In genomic region chr3:170346481-170347125, GRCh38 we compare ENCODE assay signal across 13 cellular contexts. TPM values are rescaled to one million over a fixed set of nuclear protein-coding genes. Genes with fewer than 3 reads are reported as not detected.
DNase-seq lines count a peak whose midpoint lies in the region; ATAC-seq and TF ChIP-seq lines count a peak whose summit lies in the region.
"Had no signal": no experiment of that assay in that cellular context is flagged by ENCODE, and none has a peak within 500 bp of the region (broad histone marks: within the 10 kb centered on the region; RNA-seq: fewer than 3 reads in every experiment).

No MANE protein-coding gene starts in this region.

- H3K27ac ChIP-seq in RWPE2 (ENCODE audit: poor library complexity, severe bottlenecking) = no peak overlapping the region
- H3K27ac ChIP-seq: stomach had no signal

- ATAC-seq in HG02763 (IDR thresholded peaks at IDR 0.05; ENCODE audit: unreplicated experiment) = peak; percentile 39
- peak; percentile 85; the same call in 2 of the 3 replicates for ATAC-seq in RWPE2 (ENCODE audit: low read depth)
- no peak for ATAC-seq in GM21381 (IDR thresholded peaks at IDR 0.05; ENCODE audit: unreplicated experiment)
- ATAC-seq in left cardiac atrium = no peak
- ATAC-seq: HCT116 had no signal

- H3K4me1 ChIP-seq in RWPE2 (ENCODE audit: insufficient read depth, poor library complexity, severe bottlenecking) = peaks cover 6% of the 10 kb centered on the region
- H3K4me1 ChIP-seq: stomach had no signal

- no peaks in the 10 kb centered on the region for H3K9me3 ChIP-seq in RWPE2 (ENCODE audit: severe bottlenecking)
- H3K9me3 ChIP-seq: stomach had no signal

- DNase-seq in GM03348 (ENCODE audit: low spot score) = peak; percentile 47
- no peak for DNase-seq in RWPE2 (ENCODE audit: low spot score)
- peak; percentile 11 for DNase-seq in left kidney (ENCODE audit: low read depth, low spot score)
- no peak for DNase-seq in DMS153 treated with DMSO at 0.1 percent for 48 hours (lab: John Stamatoyannopoulos, UW; ENCODE audit: unreplicated experiment)
- no peak for DNase-seq in left cardiac atrium
- no peak for DNase-seq in NCI-H510A (lab: John Stamatoyannopoulos, UW)
- DNase-seq: activated naive CD4-positive, alpha-beta T cell treated with anti-CD3 and anti-CD28 coated beads, Interleukin-2, amount 50 U/mL, for 16 hours; posterior cingulate gyrus; stimulated activated CD4-positive, alpha-beta T cell treated with anti-CD3 and anti-CD28 coated beads, Interleukin-2, amount 100 ng/mL, for 48 hours; stomach had no signal

- no peak for TF ChIP-seq CTCF in RWPE2 (IDR thresholded peaks at IDR 0.05; ENCODE audit: poor library complexity, severe bottlenecking)

- no peaks in the 10 kb centered on the region for H3K36me3 ChIP-seq in RWPE2 (ENCODE audit: low read depth)
- H3K36me3 ChIP-seq: stomach had no signal

- intact Hi-C loops in left cardiac atrium (cut with DNase I) = no loop called here

- no peak overlapping the region for H3K4me3 ChIP-seq in RWPE2 (ENCODE audit: severe bottlenecking)
- H3K4me3 ChIP-seq: stomach had no signal

- no peaks in the 10 kb centered on the region for H3K27me3 ChIP-seq in RWPE2 (ENCODE audit: insufficient read depth, poor library complexity, severe bottlenecking)
- H3K27me3 ChIP-seq: stomach had no signal

RNA-seq across cellular contexts. Expression of gene SKIL, which starts 10.9 kb away (rescaled TPM):
- 10 to 100 TPM; 19.8 to 46.5 TPM for total RNA-seq in left cardiac atrium

Comparison
In these comparisons a context has a peak if more than half of its experiments do, and no peak if none do; other contexts are left out.
1. DNase-seq: peak in GM03348 (single experiment) and left kidney (single experiment); none in RWPE2 (single experiment), DMS153 treated with DMSO at 0.1 percent for 48 hours (single experiment), left cardiac atrium (single experiment) and NCI-H510A (single experiment).
2. ATAC-seq: peak in HG02763 (single experiment) and RWPE2 (single experiment); none in GM21381 (single experiment) and left cardiac atrium (0 of 2).